ENCODE assay signal across 8 cellular contexts in genomic region chr13:98643479-98643878, GRCh38.
"Had no signal": no experiment of that assay in that cellular context is flagged by ENCODE, and none has a peak within 500 bp of the region (broad histone marks: within the 10 kb centered on the region; RNA-seq: fewer than 3 reads in every experiment).

No MANE protein-coding gene starts in this region.

- DNase-seq: H9, HCEC 1CT, KBM-7 had no signal

- ATAC-seq: GM23338, HepG2 had no signal

- H2AFZ ChIP-seq: GM23338 had no signal

- FAIRE-seq: H1, H54, HepG2 had no signal

- H3K4me2 ChIP-seq: GM23338 had no signal

- H3K27ac ChIP-seq: HL-60 had no signal

- H3K4me3 ChIP-seq: GM23338 had no signal
